20 cellular contexts compared by ENCODE assay signal in the genomic region with DNA sequence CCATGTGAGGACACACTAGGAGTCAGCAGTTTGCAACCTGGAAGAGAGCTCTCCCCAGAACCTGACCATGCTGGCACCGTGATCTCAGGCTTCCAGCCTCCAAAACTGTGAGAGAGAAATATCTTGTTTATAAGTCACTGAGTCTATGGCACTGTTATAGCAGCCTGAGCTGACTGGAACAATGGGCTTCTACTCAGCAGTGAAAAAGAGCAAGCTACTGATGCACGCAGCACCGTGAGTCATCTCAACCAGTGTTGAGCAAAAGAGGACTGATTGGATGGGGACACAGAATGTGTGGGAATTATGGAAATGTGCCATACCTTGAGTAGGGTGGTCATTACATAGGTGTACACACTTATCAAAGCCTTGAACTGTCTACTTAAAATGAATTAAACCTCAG.
DNase-seq lines count a peak whose midpoint lies in the region; ATAC-seq, FAIRE-seq and TF ChIP-seq lines count a peak whose summit lies in the region.
"Had no signal": no experiment of that assay in that cellular context is flagged by ENCODE, and none has a peak within 500 bp of the region (broad histone marks: within the 10 kb centered on the region; RNA-seq: fewer than 3 reads in every experiment).

No MANE protein-coding gene starts in this region.

- TF ChIP-seq POLR2A in GM12878 (IDR thresholded peaks at IDR 0.05; ENCODE audit: low read depth, low read length), result no peak

- TF ChIP-seq RAD21 in GM12878 (IDR thresholded peaks at IDR 0.05; ENCODE audit: insufficient read depth, low read depth, low read length), result no peak

- H3K36me3 ChIP-seq in GM12878 (ENCODE audit: control insufficient read depth in 2 of 2, insufficient read depth in 2 of 2, low read length in 1 of 2), result no peaks in the 10 kb centered on the region
- H3K36me3 ChIP-seq: BLaER1 treated with 17β-estradiol and CSF1 and Interleukin-3, amounts not matched to agents 10 nM and 100 nM had no signal

- TF ChIP-seq EP300 in GM12878 (IDR thresholded peaks at IDR 0.05; ENCODE audit: borderline replicate concordance in 1 of 2, control insufficient read depth in 1 of 2, low read depth in 2 of 2, low read length in 2 of 2), result no peak

- in situ Hi-C loops in ACHN (cut with HindIII; ENCODE audit: low pct_ligation_motif_present, low pct_unique_long_range_greater_than_20kb, low sequenced_read_pairs), result no loop called here
- in situ Hi-C loops in GM12878 (cut with MboI), result no loop called here

- ATAC-seq in GM12878 (no peak), GM19035 (IDR thresholded peaks at IDR 0.05; ENCODE audit: unreplicated experiment) (no peak)
- no peak for ATAC-seq in effector memory CD8-positive, alpha-beta T cell (replicated peaks)
- ATAC-seq: Panc1 had no signal

- H3K27ac Mint-ChIP-seq in effector memory CD8-positive, alpha-beta T cell, result no peak overlapping the region
- H3K27ac Mint-ChIP-seq: CD8-positive, alpha-beta memory T cell had no signal

- no peaks in the 10 kb centered on the region; the same call in 1 of the 2 replicates for H3K4me1 ChIP-seq in GM12878 (ENCODE audit: control insufficient read depth, insufficient read depth, low read length)
- H3K4me1 ChIP-seq: BLaER1 treated with 17β-estradiol and CSF1 and Interleukin-3, amounts not matched to agents 10 nM and 100 nM had no signal

- POLR2A ChIA-PET in GM12878 (lab: Charles Lee), result no interaction called here

- TF ChIP-seq CTCF in GM12878 (IDR thresholded peaks at IDR 0.05 in 2 of 3, conservative IDR thresholded peaks at IDR 0.05 in 1 of 3; ENCODE audit: control insufficient read depth in 2 of 3, extremely low read depth in 1 of 3, insufficient read depth in 1 of 3, low read depth in 3 of 3, low read length in 3 of 3), result no peak
- TF ChIP-seq CTCF in fibroblast of the aortic adventitia (IDR thresholded peaks at IDR 0.05; ENCODE audit: insufficient read depth, low read length), result no peak

- H3K36me3 Mint-ChIP-seq in effector memory CD8-positive, alpha-beta T cell (ENCODE audit: insufficient read depth), result no peaks in the 10 kb centered on the region

- DNase-seq in ACHN, result peak; percentile 1
- DNase-seq in HT1080 (ENCODE audit: low read depth), result peak; percentile 63
- no peak for DNase-seq in GM12878 (ENCODE audit: low read depth, low spot score)
- peak; percentile 39 for DNase-seq in fibroblast of the aortic adventitia (ENCODE audit: low read depth)
- DNase-seq in medulla oblongata (ENCODE audit: extremely low spot score), result no peak
- no peak for DNase-seq in effector memory CD8-positive, alpha-beta T cell
- no peak for DNase-seq in activated CD4-positive, CD25-positive, alpha-beta regulatory T cell (lab: John Stamatoyannopoulos, UW)
- DNase-seq: CD8-positive, alpha-beta memory T cell; DND-41; Karpas-422; NCI-H1105; NCI-H1694; NCI-H2227 treated with DMSO at 0.1 percent for 48 hours; NCI-H524; SHP77 had no signal

- H3K27me3 ChIP-seq in GM12878 (replicated peaks in 1 of 2; ENCODE audit: control insufficient read depth in 2 of 2, insufficient read depth in 2 of 2, low read length in 1 of 2), result no peaks in the 10 kb centered on the region
- H3K27me3 ChIP-seq: BLaER1 treated with 17β-estradiol and CSF1 and Interleukin-3, amounts not matched to agents 10 nM and 100 nM had no signal

- BruUV-seq in GM12878 (replicated peaks; lab: Mats Ljungman, UMichigan), result no TSS peak

- H3K4me3 ChIP-seq in GM12878 (no peak overlapping the region), fibroblast of the aortic adventitia (ENCODE audit: low read depth, low read length) (no peak overlapping the region)
- H3K4me3 ChIP-seq: BLaER1 treated with 17β-estradiol and CSF1 and Interleukin-3, amounts not matched to agents 10 nM and 100 nM had no signal

- no peaks in the 10 kb centered on the region for H3K79me2 ChIP-seq in GM12878 (ENCODE audit: control insufficient read depth, insufficient read depth, low read length)

- no peaks in the 10 kb centered on the region for H3K27me3 Mint-ChIP-seq in effector memory CD8-positive, alpha-beta T cell
- H3K27me3 Mint-ChIP-seq: CD8-positive, alpha-beta memory T cell had no signal

- FAIRE-seq in GM12878 (lab: Jason Lieb, UNC), result no peak
- FAIRE-seq: A204.1, GM19239 had no signal

- no peaks in the 10 kb centered on the region for H4K20me1 ChIP-seq in GM12878 (ENCODE audit: control insufficient read depth, insufficient read depth)
- H4K20me1 ChIP-seq: BLaER1 treated with 17β-estradiol and CSF1 and Interleukin-3, amounts not matched to agents 10 nM and 100 nM had no signal

- CTCF ChIA-PET in GM12878 (lab: Yijun Ruan, JAX), result interaction anchor here (0.6 kb wide), 1 partner anchor 82 kb away, joined by 3 read pairs; no protein-coding TSS in a partner anchor

- no peak overlapping the region for H3K27ac ChIP-seq in GM12878 (ENCODE audit: control insufficient read depth, insufficient read depth)
- H3K27ac ChIP-seq: BLaER1 treated with 17β-estradiol and CSF1 and Interleukin-3, amounts not matched to agents 10 nM and 100 nM had no signal

- intact Hi-C loops in GM12878 (cut with micrococcal nuclease; ENCODE audit: unreplicated experiment), result no loop called here

- 51% methylated on average over 3 of the region's 3 CpGs for WGBS in GM12878 (ENCODE audit: insufficient coverage, insufficient replicate concordance, low lambda C conversion rate, missing lambda C conversion rate)

- RAD21 ChIA-PET in GM12878 (lab: Charles Lee; ENCODE audit: unreplicated experiment), result no interaction called here

- no peak overlapping the region for H3K9ac ChIP-seq in GM12878 (ENCODE audit: control insufficient read depth, insufficient read depth, low read length)
- H3K9ac ChIP-seq: BLaER1 treated with 17β-estradiol and CSF1 and Interleukin-3, amounts not matched to agents 10 nM and 100 nM had no signal

- H3K4me1 Mint-ChIP-seq in effector memory CD8-positive, alpha-beta T cell (ENCODE audit: low read depth in 2 of 2), result peaks cover 3 to 12% of the 10 kb centered on the region in 2 donors

- H3K4me2 ChIP-seq in GM12878 (ENCODE audit: control insufficient read depth, insufficient read depth), result no peak overlapping the region
- H3K4me2 ChIP-seq: BLaER1 treated with 17β-estradiol and CSF1 and Interleukin-3, amounts not matched to agents 10 nM and 100 nM had no signal

- SMC1A ChIA-PET in GM12878 (lab: Charles Lee; ENCODE audit: uncharacterized antibody, unreplicated experiment), result no interaction called here

- H2AFZ ChIP-seq in GM12878 (ENCODE audit: control insufficient read depth, low read depth, low read length), result no peak overlapping the region

- H3K9me3 Mint-ChIP-seq in effector memory CD8-positive, alpha-beta T cell, result no peaks in the 10 kb centered on the region
- H3K9me3 Mint-ChIP-seq: CD8-positive, alpha-beta memory T cell had no signal

- H3K4me3 Mint-ChIP-seq in effector memory CD8-positive, alpha-beta T cell, result no peak overlapping the region
- H3K4me3 Mint-ChIP-seq: CD8-positive, alpha-beta memory T cell had no signal

- H3K9me3 ChIP-seq in GM12878 (replicated peaks; ENCODE audit: control insufficient read depth, insufficient read depth, low read length), result no peaks in the 10 kb centered on the region; the same call in 1 of the 3 replicates

TF ChIP-seq in GM12878, 131 proteins besides CTCF, POLR2A, EP300 and RAD21:
- no peak for TF ChIP-seq BRCA1 (IDR thresholded peaks at IDR 0.05; ENCODE audit: low read depth, low read length)
- TF ChIP-seq, protein P1, sequence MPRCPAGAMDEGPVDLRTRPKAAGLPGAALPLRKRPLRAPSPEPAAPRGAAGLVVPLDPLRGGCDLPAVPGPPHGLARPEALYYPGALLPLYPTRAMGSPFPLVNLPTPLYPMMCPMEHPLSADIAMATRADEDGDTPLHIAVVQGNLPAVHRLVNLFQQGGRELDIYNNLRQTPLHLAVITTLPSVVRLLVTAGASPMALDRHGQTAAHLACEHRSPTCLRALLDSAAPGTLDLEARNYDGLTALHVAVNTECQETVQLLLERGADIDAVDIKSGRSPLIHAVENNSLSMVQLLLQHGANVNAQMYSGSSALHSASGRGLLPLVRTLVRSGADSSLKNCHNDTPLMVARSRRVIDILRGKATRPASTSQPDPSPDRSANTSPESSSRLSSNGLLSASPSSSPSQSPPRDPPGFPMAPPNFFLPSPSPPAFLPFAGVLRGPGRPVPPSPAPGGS (IDR thresholded peaks at IDR 0.05; ENCODE audit: borderline replicate concordance, insufficient read depth, low read depth, low read length, poor library complexity, severe bottlenecking), result peak; percentile 29

Comparison
In these comparisons a context has a peak if more than half of its experiments do, and no peak if none do; other contexts are left out.
1. DNase-seq: peak in ACHN (single experiment), HT1080 (single experiment) and fibroblast of the aortic adventitia (single experiment); none in GM12878 (single experiment), medulla oblongata (single experiment), effector memory CD8-positive, alpha-beta T cell (0 of 3) and activated CD4-positive, CD25-positive, alpha-beta regulatory T cell (0 of 4).